In genomic region chr10:33507662-33508425, GRCh38 we compare ENCODE assay signal across 1 cellular context.
TF ChIP-seq lines count a peak whose summit lies in the region.

No MANE protein-coding gene starts in this region.

TF ChIP-seq in HepG2, 621 proteins besides CTCF, POLR2A, EP300 and RAD21 (continued from another document and continues in another):
- no peak for TF ChIP-seq POGK (CRISPR knock-in tag; conservative IDR thresholded peaks at IDR 0.05)
- peak; percentile 89 for TF ChIP-seq ZMYM4 (CRISPR knock-in tag; IDR thresholded peaks at IDR 0.05)
- TF ChIP-seq SMAD1 (CRISPR knock-in tag; IDR thresholded peaks at IDR 0.05; ENCODE audit: borderline replicate concordance, low read depth) = no peak
- TF ChIP-seq SAFB2 (CRISPR knock-in tag; IDR thresholded peaks at IDR 0.05; ENCODE audit: borderline replicate concordance, low read depth) = no peak
- TF ChIP-seq ZNF883 (CRISPR knock-in tag; IDR thresholded peaks at IDR 0.05; ENCODE audit: not compliant biosample characterization) = no peak
- peak; percentile 90 for TF ChIP-seq ZNF12 (CRISPR knock-in tag; IDR thresholded peaks at IDR 0.05)
- no peak for TF ChIP-seq CREB1 (IDR thresholded peaks at IDR 0.05)
- TF ChIP-seq CREB1 (CRISPR knock-in tag; IDR thresholded peaks at IDR 0.05) = peak; percentile 72
- TF ChIP-seq ZBTB2 (CRISPR knock-in tag; IDR thresholded peaks at IDR 0.05; ENCODE audit: low read depth) = no peak
- no peak for TF ChIP-seq PRPF4 (IDR thresholded peaks at IDR 0.05; ENCODE audit: low read depth, low read length, poor library complexity, severe bottlenecking)
- no peak for TF ChIP-seq ZNF567 (CRISPR knock-in tag; IDR thresholded peaks at IDR 0.05; ENCODE audit: borderline replicate concordance)
- TF ChIP-seq PBX2 (CRISPR knock-in tag; IDR thresholded peaks at IDR 0.05) = no peak
- no peak for TF ChIP-seq ZNF333 (CRISPR knock-in tag; IDR thresholded peaks at IDR 0.05; ENCODE audit: borderline replicate concordance)
- no peak for TF ChIP-seq MNT (IDR thresholded peaks at IDR 0.05)
- TF ChIP-seq ZNF354B (CRISPR knock-in tag; IDR thresholded peaks at IDR 0.05) = no peak
- no peak for TF ChIP-seq ZNF557 (CRISPR knock-in tag; IDR thresholded peaks at IDR 0.05)
- no peak for TF ChIP-seq SMAD9 (CRISPR knock-in tag; IDR thresholded peaks at IDR 0.05)
- TF ChIP-seq PCBP1 (IDR thresholded peaks at IDR 0.05; ENCODE audit: borderline replicate concordance, low read depth, low read length) = no peak
- peak; percentile 86 for TF ChIP-seq ZNF292 (CRISPR knock-in tag; IDR thresholded peaks at IDR 0.05; ENCODE audit: borderline replicate concordance, low read depth)
- no peak for TF ChIP-seq E2F1 (CRISPR knock-in tag; IDR thresholded peaks at IDR 0.05)
- TF ChIP-seq THAP11 (CRISPR knock-in tag; IDR thresholded peaks at IDR 0.05) = peak; percentile 62; the same call in 1 of the 2 replicates
- 0 out of 2 replicates have a peak, but pooled peaks have one; percentile 59 for TF ChIP-seq CBFB (CRISPR knock-in tag; IDR thresholded peaks at IDR 0.05)
- TF ChIP-seq ZUFSP (CRISPR knock-in tag; IDR thresholded peaks at IDR 0.05; ENCODE audit: borderline replicate concordance) = no peak
- no peak for TF ChIP-seq CCAR2 (optimal IDR thresholded peaks at IDR 0.05; ENCODE audit: low read depth, low read length)
- TF ChIP-seq ZNF549 (CRISPR knock-in tag; IDR thresholded peaks at IDR 0.05) = no peak
- TF ChIP-seq ZBTB21 (CRISPR knock-in tag; IDR thresholded peaks at IDR 0.05) = no peak
- TF ChIP-seq NR2C2 (CRISPR knock-in tag; IDR thresholded peaks at IDR 0.05; ENCODE audit: borderline replicate concordance) = peak; percentile 86; the same call in 1 of the 2 replicates
- no peak for TF ChIP-seq AKAP8 (CRISPR knock-in tag; IDR thresholded peaks at IDR 0.05)
- no peak for TF ChIP-seq FIP1L1 (IDR thresholded peaks at IDR 0.05; ENCODE audit: borderline replicate concordance, insufficient read depth, low read depth, low read length)
- TF ChIP-seq EHMT2 (IDR thresholded peaks at IDR 0.05; ENCODE audit: borderline replicate concordance, low read depth, low read length) = peak; percentile 77; the same call in 1 of the 2 replicates
- no peak for TF ChIP-seq ZBTB33 (CRISPR knock-in tag; IDR thresholded peaks at IDR 0.05)
- no peak for TF ChIP-seq KMT2B (CRISPR knock-in tag; IDR thresholded peaks at IDR 0.05)
- no peak for TF ChIP-seq ZNF678 (CRISPR knock-in tag; IDR thresholded peaks at IDR 0.05)
- no peak for TF ChIP-seq SNRNP70 (IDR thresholded peaks at IDR 0.05; ENCODE audit: low read depth, low read length)
- TF ChIP-seq SRF (IDR thresholded peaks at IDR 0.05; ENCODE audit: low read depth, low read length) = no peak
- TF ChIP-seq SIX1 (CRISPR knock-in tag; IDR thresholded peaks at IDR 0.05; ENCODE audit: borderline replicate concordance) = peak; percentile 82; the same call in 1 of the 2 replicates
- TF ChIP-seq HOXA9 (CRISPR knock-in tag; IDR thresholded peaks at IDR 0.05; ENCODE audit: borderline replicate concordance) = no peak
- TF ChIP-seq SRSF4 (IDR thresholded peaks at IDR 0.05; ENCODE audit: low read depth, low read length, poor library complexity, severe bottlenecking) = no peak
- TF ChIP-seq ZFP41 (CRISPR knock-in tag; IDR thresholded peaks at IDR 0.05; ENCODE audit: borderline replicate concordance) = no peak
- TF ChIP-seq HNRNPK (IDR thresholded peaks at IDR 0.05; ENCODE audit: low read depth, low read length, poor library complexity, severe bottlenecking) = no peak
- TF ChIP-seq KAT2B (IDR thresholded peaks at IDR 0.05; ENCODE audit: borderline replicate concordance, low read depth, low read length) = no peak
- no peak for TF ChIP-seq ZFP36L2 (CRISPR knock-in tag; IDR thresholded peaks at IDR 0.05)
- peak; percentile 68 for TF ChIP-seq KAT8 (CRISPR knock-in tag; IDR thresholded peaks at IDR 0.05)
- TF ChIP-seq MIER3 (CRISPR knock-in tag; IDR thresholded peaks at IDR 0.05; ENCODE audit: borderline replicate concordance) = peak; percentile 86; the same call in 1 of the 2 replicates
- TF ChIP-seq ZNF75D (CRISPR knock-in tag; IDR thresholded peaks at IDR 0.05; ENCODE audit: borderline replicate concordance) = no peak
- TF ChIP-seq HNF1A (IDR thresholded peaks at IDR 0.05; ENCODE audit: low read depth) = peak; percentile 61; the same call in 1 of the 2 replicates
- peak; percentile 80; the same call in 1 of the 2 replicates for TF ChIP-seq HNF1A (CRISPR knock-in tag; IDR thresholded peaks at IDR 0.05; ENCODE audit: borderline replicate concordance)
- no peak for TF ChIP-seq ZNF747 (CRISPR knock-in tag; IDR thresholded peaks at IDR 0.05; ENCODE audit: borderline replicate concordance)
- no peak for TF ChIP-seq ZFP82 (CRISPR knock-in tag; IDR thresholded peaks at IDR 0.05; ENCODE audit: borderline replicate concordance)
- TF ChIP-seq MYC (CRISPR knock-in tag; IDR thresholded peaks at IDR 0.05; ENCODE audit: borderline replicate concordance) = no peak
- TF ChIP-seq NRL (CRISPR knock-in tag; IDR thresholded peaks at IDR 0.05; ENCODE audit: borderline replicate concordance) = no peak
- TF ChIP-seq IKZF4 (CRISPR knock-in tag; IDR thresholded peaks at IDR 0.05; ENCODE audit: borderline replicate concordance, low read depth, not compliant biosample characterization) = no peak
- no peak for TF ChIP-seq MTA1 (CRISPR knock-in tag; IDR thresholded peaks at IDR 0.05; ENCODE audit: borderline replicate concordance)
- no peak for TF ChIP-seq GPN1 (CRISPR knock-in tag; IDR thresholded peaks at IDR 0.05; ENCODE audit: borderline replicate concordance)
- TF ChIP-seq ZNF619 (CRISPR knock-in tag; IDR thresholded peaks at IDR 0.05) = no peak
- TF ChIP-seq MYPOP (CRISPR knock-in tag; IDR thresholded peaks at IDR 0.05) = no peak
